Comparison of ENCODE assay signal across 1 cellular context in the genomic region with DNA sequence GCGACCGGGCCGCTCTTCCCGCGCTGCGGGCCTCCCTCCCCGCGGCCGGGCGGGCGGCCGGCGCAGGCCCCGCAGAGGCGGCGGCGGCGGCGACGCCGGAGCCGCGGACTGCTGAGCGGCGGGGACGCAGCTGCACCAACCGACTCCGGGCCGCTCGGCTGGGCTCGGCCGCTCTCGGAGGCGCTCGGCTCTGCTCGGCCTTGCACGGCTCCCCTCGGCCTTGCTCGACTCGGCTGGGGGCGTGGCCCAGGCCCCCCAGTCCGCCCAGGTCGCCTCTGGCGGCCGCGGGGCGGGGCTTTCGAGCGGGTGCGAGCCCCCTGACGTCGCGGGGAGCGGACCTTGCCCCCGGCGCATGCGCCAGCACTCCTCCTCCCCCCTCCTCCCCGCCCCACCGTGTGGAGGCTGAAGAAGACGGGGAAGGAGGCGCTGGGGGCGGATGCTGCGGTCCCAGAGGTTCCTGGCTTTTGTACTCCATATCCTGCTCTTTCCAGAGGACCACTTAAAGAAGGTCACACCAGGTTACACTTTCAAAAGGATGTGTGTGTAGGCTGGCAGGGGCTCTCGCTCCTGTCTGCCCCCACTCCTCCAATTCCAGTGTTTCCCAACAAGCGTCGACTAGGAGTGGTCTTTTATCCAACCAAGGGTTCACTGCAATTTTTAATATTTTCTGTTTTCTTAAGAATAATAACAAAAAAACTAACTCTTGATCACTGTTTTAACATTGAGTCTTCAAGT.
TF ChIP-seq lines count a peak whose summit lies in the region.

A gene with protein sequence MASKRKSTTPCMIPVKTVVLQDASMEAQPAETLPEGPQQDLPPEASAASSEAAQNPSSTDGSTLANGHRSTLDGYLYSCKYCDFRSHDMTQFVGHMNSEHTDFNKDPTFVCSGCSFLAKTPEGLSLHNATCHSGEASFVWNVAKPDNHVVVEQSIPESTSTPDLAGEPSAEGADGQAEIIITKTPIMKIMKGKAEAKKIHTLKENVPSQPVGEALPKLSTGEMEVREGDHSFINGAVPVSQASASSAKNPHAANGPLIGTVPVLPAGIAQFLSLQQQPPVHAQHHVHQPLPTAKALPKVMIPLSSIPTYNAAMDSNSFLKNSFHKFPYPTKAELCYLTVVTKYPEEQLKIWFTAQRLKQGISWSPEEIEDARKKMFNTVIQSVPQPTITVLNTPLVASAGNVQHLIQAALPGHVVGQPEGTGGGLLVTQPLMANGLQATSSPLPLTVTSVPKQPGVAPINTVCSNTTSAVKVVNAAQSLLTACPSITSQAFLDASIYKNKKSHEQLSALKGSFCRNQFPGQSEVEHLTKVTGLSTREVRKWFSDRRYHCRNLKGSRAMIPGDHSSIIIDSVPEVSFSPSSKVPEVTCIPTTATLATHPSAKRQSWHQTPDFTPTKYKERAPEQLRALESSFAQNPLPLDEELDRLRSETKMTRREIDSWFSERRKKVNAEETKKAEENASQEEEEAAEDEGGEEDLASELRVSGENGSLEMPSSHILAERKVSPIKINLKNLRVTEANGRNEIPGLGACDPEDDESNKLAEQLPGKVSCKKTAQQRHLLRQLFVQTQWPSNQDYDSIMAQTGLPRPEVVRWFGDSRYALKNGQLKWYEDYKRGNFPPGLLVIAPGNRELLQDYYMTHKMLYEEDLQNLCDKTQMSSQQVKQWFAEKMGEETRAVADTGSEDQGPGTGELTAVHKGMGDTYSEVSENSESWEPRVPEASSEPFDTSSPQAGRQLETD (minus strand): TSS at position 196 of the 735 bp plus-strand sequence. CDS start 112,815 bp downstream, outside the sequence.

TF ChIP-seq in HepG2, 621 proteins besides CTCF, POLR2A, EP300 and RAD21 (continued from another document and continues in another):
- TF ChIP-seq, protein P1, sequence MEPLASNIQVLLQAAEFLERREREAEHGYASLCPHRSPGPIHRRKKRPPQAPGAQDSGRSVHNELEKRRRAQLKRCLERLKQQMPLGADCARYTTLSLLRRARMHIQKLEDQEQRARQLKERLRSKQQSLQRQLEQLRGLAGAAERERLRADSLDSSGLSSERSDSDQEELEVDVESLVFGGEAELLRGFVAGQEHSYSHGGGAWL (CRISPR knock-in tag; IDR thresholded peaks at IDR 0.05), result peak; percentile 70
- TF ChIP-seq HOXA3 (CRISPR knock-in tag; IDR thresholded peaks at IDR 0.05), result peak; percentile 50
- TF ChIP-seq, protein P2, sequence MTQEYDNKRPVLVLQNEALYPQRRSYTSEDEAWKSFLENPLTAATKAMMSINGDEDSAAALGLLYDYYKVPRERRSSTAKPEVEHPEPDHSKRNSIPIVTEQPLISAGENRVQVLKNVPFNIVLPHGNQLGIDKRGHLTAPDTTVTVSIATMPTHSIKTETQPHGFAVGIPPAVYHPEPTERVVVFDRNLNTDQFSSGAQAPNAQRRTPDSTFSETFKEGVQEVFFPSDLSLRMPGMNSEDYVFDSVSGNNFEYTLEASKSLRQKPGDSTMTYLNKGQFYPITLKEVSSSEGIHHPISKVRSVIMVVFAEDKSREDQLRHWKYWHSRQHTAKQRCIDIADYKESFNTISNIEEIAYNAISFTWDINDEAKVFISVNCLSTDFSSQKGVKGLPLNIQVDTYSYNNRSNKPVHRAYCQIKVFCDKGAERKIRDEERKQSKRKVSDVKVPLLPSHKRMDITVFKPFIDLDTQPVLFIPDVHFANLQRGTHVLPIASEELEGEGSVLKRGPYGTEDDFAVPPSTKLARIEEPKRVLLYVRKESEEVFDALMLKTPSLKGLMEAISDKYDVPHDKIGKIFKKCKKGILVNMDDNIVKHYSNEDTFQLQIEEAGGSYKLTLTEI (CRISPR knock-in tag; conservative IDR thresholded peaks at IDR 0.05), result no peak
- no peak for TF ChIP-seq SYNCRIP (IDR thresholded peaks at IDR 0.05; ENCODE audit: insufficient read depth, low read depth, low read length)
- TF ChIP-seq, protein P3, sequence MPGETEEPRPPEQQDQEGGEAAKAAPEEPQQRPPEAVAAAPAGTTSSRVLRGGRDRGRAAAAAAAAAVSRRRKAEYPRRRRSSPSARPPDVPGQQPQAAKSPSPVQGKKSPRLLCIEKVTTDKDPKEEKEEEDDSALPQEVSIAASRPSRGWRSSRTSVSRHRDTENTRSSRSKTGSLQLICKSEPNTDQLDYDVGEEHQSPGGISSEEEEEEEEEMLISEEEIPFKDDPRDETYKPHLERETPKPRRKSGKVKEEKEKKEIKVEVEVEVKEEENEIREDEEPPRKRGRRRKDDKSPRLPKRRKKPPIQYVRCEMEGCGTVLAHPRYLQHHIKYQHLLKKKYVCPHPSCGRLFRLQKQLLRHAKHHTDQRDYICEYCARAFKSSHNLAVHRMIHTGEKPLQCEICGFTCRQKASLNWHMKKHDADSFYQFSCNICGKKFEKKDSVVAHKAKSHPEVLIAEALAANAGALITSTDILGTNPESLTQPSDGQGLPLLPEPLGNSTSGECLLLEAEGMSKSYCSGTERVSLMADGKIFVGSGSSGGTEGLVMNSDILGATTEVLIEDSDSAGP (CRISPR knock-in tag; IDR thresholded peaks at IDR 0.05; ENCODE audit: borderline replicate concordance), result no peak
- 0 out of 2 replicates have a peak, but pooled peaks have one; percentile 73 for TF ChIP-seq CHCHD3 (CRISPR knock-in tag; IDR thresholded peaks at IDR 0.05)
- TF ChIP-seq ZNF256 (CRISPR knock-in tag; conservative IDR thresholded peaks at IDR 0.05), result no peak
- TF ChIP-seq, protein P4, sequence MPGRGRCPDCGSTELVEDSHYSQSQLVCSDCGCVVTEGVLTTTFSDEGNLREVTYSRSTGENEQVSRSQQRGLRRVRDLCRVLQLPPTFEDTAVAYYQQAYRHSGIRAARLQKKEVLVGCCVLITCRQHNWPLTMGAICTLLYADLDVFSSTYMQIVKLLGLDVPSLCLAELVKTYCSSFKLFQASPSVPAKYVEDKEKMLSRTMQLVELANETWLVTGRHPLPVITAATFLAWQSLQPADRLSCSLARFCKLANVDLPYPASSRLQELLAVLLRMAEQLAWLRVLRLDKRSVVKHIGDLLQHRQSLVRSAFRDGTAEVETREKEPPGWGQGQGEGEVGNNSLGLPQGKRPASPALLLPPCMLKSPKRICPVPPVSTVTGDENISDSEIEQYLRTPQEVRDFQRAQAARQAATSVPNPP (CRISPR knock-in tag; IDR thresholded peaks at IDR 0.05), result no peak
- TF ChIP-seq ZNF781 (CRISPR knock-in tag; IDR thresholded peaks at IDR 0.05; ENCODE audit: borderline replicate concordance, not compliant biosample characterization), result no peak
- TF ChIP-seq, protein P5, sequence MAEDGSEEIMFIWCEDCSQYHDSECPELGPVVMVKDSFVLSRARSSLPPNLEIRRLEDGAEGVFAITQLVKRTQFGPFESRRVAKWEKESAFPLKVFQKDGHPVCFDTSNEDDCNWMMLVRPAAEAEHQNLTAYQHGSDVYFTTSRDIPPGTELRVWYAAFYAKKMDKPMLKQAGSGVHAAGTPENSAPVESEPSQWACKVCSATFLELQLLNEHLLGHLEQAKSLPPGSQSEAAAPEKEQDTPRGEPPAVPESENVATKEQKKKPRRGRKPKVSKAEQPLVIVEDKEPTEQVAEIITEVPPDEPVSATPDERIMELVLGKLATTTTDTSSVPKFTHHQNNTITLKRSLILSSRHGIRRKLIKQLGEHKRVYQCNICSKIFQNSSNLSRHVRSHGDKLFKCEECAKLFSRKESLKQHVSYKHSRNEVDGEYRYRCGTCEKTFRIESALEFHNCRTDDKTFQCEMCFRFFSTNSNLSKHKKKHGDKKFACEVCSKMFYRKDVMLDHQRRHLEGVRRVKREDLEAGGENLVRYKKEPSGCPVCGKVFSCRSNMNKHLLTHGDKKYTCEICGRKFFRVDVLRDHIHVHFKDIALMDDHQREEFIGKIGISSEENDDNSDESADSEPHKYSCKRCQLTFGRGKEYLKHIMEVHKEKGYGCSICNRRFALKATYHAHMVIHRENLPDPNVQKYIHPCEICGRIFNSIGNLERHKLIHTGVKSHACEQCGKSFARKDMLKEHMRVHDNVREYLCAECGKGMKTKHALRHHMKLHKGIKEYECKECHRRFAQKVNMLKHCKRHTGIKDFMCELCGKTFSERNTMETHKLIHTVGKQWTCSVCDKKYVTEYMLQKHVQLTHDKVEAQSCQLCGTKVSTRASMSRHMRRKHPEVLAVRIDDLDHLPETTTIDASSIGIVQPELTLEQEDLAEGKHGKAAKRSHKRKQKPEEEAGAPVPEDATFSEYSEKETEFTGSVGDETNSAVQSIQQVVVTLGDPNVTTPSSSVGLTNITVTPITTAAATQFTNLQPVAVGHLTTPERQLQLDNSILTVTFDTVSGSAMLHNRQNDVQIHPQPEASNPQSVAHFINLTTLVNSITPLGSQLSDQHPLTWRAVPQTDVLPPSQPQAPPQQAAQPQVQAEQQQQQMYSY (CRISPR knock-in tag; IDR thresholded peaks at IDR 0.05), result no peak
- 0 out of 2 replicates have a peak, but pooled peaks have one; percentile 26 for TF ChIP-seq SMAD9 (CRISPR knock-in tag; IDR thresholded peaks at IDR 0.05)
- TF ChIP-seq ZNF121 (CRISPR knock-in tag; IDR thresholded peaks at IDR 0.05), result no peak
- peak; percentile 28; the same call in 1 of the 2 replicates for TF ChIP-seq GATAD2A (CRISPR knock-in tag; IDR thresholded peaks at IDR 0.05)
- TF ChIP-seq PHF21A (CRISPR knock-in tag; IDR thresholded peaks at IDR 0.05), result no peak
- no peak for TF ChIP-seq ZNF709 (CRISPR knock-in tag; IDR thresholded peaks at IDR 0.05)
- TF ChIP-seq JDP2 (CRISPR knock-in tag; IDR thresholded peaks at IDR 0.05; ENCODE audit: borderline replicate concordance), result no peak
- TF ChIP-seq KDM3A (CRISPR knock-in tag; IDR thresholded peaks at IDR 0.05; ENCODE audit: low read depth), result peak; percentile 55; the same call in 1 of the 2 replicates
- no peak for TF ChIP-seq JARID2 (CRISPR knock-in tag; IDR thresholded peaks at IDR 0.05; ENCODE audit: insufficient replicate concordance)
- TF ChIP-seq, protein P6, sequence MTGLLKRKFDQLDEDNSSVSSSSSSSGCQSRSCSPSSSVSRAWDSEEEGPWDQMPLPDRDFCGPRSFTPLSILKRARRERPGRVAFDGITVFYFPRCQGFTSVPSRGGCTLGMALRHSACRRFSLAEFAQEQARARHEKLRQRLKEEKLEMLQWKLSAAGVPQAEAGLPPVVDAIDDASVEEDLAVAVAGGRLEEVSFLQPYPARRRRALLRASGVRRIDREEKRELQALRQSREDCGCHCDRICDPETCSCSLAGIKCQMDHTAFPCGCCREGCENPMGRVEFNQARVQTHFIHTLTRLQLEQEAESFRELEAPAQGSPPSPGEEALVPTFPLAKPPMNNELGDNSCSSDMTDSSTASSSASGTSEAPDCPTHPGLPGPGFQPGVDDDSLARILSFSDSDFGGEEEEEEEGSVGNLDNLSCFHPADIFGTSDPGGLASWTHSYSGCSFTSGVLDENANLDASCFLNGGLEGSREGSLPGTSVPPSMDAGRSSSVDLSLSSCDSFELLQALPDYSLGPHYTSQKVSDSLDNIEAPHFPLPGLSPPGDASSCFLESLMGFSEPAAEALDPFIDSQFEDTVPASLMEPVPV (CRISPR knock-in tag; IDR thresholded peaks at IDR 0.05), result no peak
- no peak for TF ChIP-seq ZNF746 (CRISPR knock-in tag; IDR thresholded peaks at IDR 0.05)
- TF ChIP-seq, protein P7, sequence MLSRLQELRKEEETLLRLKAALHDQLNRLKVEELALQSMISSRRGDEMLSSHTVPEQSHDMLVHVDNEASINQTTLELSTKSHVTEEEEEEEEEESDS (CRISPR knock-in tag; IDR thresholded peaks at IDR 0.05; ENCODE audit: borderline replicate concordance), result no peak
- TF ChIP-seq, protein P8, sequence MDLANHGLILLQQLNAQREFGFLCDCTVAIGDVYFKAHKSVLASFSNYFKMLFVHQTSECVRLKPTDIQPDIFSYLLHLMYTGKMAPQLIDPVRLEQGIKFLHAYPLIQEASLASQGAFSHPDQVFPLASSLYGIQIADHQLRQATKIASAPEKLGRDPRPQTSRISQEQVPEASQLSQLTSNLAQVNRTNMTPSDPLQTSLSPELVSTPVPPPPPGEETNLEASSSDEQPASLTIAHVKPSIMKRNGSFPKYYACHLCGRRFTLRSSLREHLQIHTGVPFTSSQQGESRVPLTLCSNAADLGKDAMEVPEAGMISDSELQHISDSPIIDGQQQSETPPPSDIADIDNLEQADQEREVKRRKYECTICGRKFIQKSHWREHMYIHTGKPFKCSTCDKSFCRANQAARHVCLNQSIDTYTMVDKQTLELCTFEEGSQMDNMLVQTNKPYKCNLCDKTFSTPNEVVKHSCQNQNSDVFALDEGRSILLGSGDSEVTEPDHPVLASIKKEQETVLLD (CRISPR knock-in tag; IDR thresholded peaks at IDR 0.05; ENCODE audit: low read depth), result no peak
- no peak for TF ChIP-seq ZNF891 (CRISPR knock-in tag; IDR thresholded peaks at IDR 0.05)
- peak; percentile 34 for TF ChIP-seq THAP11 (CRISPR knock-in tag; IDR thresholded peaks at IDR 0.05)
- TF ChIP-seq, protein P9, sequence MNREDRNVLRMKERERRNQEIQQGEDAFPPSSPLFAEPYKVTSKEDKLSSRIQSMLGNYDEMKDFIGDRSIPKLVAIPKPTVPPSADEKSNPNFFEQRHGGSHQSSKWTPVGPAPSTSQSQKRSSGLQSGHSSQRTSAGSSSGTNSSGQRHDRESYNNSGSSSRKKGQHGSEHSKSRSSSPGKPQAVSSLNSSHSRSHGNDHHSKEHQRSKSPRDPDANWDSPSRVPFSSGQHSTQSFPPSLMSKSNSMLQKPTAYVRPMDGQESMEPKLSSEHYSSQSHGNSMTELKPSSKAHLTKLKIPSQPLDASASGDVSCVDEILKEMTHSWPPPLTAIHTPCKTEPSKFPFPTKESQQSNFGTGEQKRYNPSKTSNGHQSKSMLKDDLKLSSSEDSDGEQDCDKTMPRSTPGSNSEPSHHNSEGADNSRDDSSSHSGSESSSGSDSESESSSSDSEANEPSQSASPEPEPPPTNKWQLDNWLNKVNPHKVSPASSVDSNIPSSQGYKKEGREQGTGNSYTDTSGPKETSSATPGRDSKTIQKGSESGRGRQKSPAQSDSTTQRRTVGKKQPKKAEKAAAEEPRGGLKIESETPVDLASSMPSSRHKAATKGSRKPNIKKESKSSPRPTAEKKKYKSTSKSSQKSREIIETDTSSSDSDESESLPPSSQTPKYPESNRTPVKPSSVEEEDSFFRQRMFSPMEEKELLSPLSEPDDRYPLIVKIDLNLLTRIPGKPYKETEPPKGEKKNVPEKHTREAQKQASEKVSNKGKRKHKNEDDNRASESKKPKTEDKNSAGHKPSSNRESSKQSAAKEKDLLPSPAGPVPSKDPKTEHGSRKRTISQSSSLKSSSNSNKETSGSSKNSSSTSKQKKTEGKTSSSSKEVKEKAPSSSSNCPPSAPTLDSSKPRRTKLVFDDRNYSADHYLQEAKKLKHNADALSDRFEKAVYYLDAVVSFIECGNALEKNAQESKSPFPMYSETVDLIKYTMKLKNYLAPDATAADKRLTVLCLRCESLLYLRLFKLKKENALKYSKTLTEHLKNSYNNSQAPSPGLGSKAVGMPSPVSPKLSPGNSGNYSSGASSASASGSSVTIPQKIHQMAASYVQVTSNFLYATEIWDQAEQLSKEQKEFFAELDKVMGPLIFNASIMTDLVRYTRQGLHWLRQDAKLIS (CRISPR knock-in tag; IDR thresholded peaks at IDR 0.05), result no peak; the same call in 1 of the 2 replicates
- TF ChIP-seq POLR2G (IDR thresholded peaks at IDR 0.05; ENCODE audit: low read depth, low read length), result peak; percentile 88
- no peak; the same call in 1 of the 2 replicates for TF ChIP-seq CBFB (CRISPR knock-in tag; IDR thresholded peaks at IDR 0.05)
- TF ChIP-seq ATF7 (IDR thresholded peaks at IDR 0.05), result no peak
- no peak for TF ChIP-seq ATF7 (CRISPR knock-in tag; IDR thresholded peaks at IDR 0.05)
- TF ChIP-seq MLLT10 (CRISPR knock-in tag; IDR thresholded peaks at IDR 0.05), result no peak
- TF ChIP-seq RFXANK (CRISPR knock-in tag; IDR thresholded peaks at IDR 0.05), result 0 out of 2 replicates have a peak, but pooled peaks have one; percentile 39
- peak; percentile 63 for TF ChIP-seq PHF8 (CRISPR knock-in tag; IDR thresholded peaks at IDR 0.05)
- no peak for TF ChIP-seq NCOA5 (CRISPR knock-in tag; IDR thresholded peaks at IDR 0.05)
- TF ChIP-seq ZNF235 (CRISPR knock-in tag; IDR thresholded peaks at IDR 0.05; ENCODE audit: borderline replicate concordance), result no peak
- TF ChIP-seq ASH2L (IDR thresholded peaks at IDR 0.05; ENCODE audit: insufficient read length, low read depth, low read length), result peak; percentile 12
- 0 out of 2 replicates have a peak, but pooled peaks have one; percentile 12 for TF ChIP-seq TMF1 (CRISPR knock-in tag; IDR thresholded peaks at IDR 0.05; ENCODE audit: low read depth)
- no peak for TF ChIP-seq ZNF775 (CRISPR knock-in tag; IDR thresholded peaks at IDR 0.05; ENCODE audit: borderline replicate concordance)
- no peak for TF ChIP-seq GZF1 (CRISPR knock-in tag; IDR thresholded peaks at IDR 0.05)
- TF ChIP-seq ATM (IDR thresholded peaks at IDR 0.05; ENCODE audit: borderline replicate concordance), result no peak
